Comparison of ENCODE assay signal across 1 cellular context in genomic region chr4:99563310-99564186, GRCh38.
TF ChIP-seq lines count a peak whose summit lies in the region.

TSS of gene TRMT10A (minus strand) at chr4:99564039. CDS start at chr4:99559338, 4,701 bp downstream.

TF ChIP-seq in HepG2, 621 proteins besides CTCF, POLR2A, EP300 and RAD21 (continued from another document and continues in another):
- 0 out of 4 replicates have a peak, but pooled peaks of 1 of the 2 experiments have one; percentile 9 for TF ChIP-seq NR2F1 (CRISPR knock-in tag; IDR thresholded peaks at IDR 0.05)
- TF ChIP-seq, protein P1, sequence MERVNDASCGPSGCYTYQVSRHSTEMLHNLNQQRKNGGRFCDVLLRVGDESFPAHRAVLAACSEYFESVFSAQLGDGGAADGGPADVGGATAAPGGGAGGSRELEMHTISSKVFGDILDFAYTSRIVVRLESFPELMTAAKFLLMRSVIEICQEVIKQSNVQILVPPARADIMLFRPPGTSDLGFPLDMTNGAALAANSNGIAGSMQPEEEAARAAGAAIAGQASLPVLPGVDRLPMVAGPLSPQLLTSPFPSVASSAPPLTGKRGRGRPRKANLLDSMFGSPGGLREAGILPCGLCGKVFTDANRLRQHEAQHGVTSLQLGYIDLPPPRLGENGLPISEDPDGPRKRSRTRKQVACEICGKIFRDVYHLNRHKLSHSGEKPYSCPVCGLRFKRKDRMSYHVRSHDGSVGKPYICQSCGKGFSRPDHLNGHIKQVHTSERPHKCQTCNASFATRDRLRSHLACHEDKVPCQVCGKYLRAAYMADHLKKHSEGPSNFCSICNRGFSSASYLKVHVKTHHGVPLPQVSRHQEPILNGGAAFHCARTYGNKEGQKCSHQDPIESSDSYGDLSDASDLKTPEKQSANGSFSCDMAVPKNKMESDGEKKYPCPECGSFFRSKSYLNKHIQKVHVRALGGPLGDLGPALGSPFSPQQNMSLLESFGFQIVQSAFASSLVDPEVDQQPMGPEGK (CRISPR knock-in tag; IDR thresholded peaks at IDR 0.05) = peak; percentile 38; the same call in 1 of the 2 replicates
- TF ChIP-seq ZNF232 (CRISPR knock-in tag; IDR thresholded peaks at IDR 0.05; ENCODE audit: borderline replicate concordance) = no peak
- no peak for TF ChIP-seq PTBP1 (IDR thresholded peaks at IDR 0.05; ENCODE audit: low read depth, low read length, poor library complexity, severe bottlenecking)
- peak; percentile 80; the same call in 1 of the 2 replicates for TF ChIP-seq MAZ (IDR thresholded peaks at IDR 0.05; ENCODE audit: borderline replicate concordance, low read depth, low read length)
- no peak for TF ChIP-seq MAZ (CRISPR knock-in tag; IDR thresholded peaks at IDR 0.05; ENCODE audit: low read depth)
- TF ChIP-seq ZSCAN25 (CRISPR knock-in tag; IDR thresholded peaks at IDR 0.05) = no peak
- no peak for TF ChIP-seq ZNF800 (CRISPR knock-in tag; IDR thresholded peaks at IDR 0.05)
- peak; percentile 59; the same call in 1 of the 2 replicates for TF ChIP-seq ZNF274 (CRISPR knock-in tag; IDR thresholded peaks at IDR 0.05)
- peak; percentile 95 for TF ChIP-seq SRF (IDR thresholded peaks at IDR 0.05; ENCODE audit: low read depth, low read length)
- TF ChIP-seq ISX (CRISPR knock-in tag; conservative IDR thresholded peaks at IDR 0.05) = no peak
- TF ChIP-seq DMTF1 (CRISPR knock-in tag; IDR thresholded peaks at IDR 0.05) = no peak
- peak; percentile 35; the same call in 1 of the 2 replicates for TF ChIP-seq RFXAP (CRISPR knock-in tag; IDR thresholded peaks at IDR 0.05; ENCODE audit: borderline replicate concordance)
- peak; percentile 77; the same call in 1 of the 2 replicates for TF ChIP-seq ZFP91 (CRISPR knock-in tag; IDR thresholded peaks at IDR 0.05; ENCODE audit: borderline replicate concordance)
- TF ChIP-seq, protein P2, sequence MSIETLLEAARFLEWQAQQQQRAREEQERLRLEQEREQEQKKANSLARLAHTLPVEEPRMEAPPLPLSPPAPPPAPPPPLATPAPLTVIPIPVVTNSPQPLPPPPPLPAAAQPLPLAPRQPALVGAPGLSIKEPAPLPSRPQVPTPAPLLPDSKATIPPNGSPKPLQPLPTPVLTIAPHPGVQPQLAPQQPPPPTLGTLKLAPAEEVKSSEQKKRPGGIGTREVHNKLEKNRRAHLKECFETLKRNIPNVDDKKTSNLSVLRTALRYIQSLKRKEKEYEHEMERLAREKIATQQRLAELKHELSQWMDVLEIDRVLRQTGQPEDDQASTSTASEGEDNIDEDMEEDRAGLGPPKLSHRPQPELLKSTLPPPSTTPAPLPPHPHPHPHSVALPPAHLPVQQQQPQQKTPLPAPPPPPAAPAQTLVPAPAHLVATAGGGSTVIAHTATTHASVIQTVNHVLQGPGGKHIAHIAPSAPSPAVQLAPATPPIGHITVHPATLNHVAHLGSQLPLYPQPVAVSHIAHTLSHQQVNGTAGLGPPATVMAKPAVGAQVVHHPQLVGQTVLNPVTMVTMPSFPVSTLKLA (IDR thresholded peaks at IDR 0.05) = peak; percentile 38; the same call in 1 of the 2 replicates
- TF ChIP-seq ZBTB40 (IDR thresholded peaks at IDR 0.05) = peak; percentile 50; the same call in 1 of the 2 replicates
- no peak for TF ChIP-seq ZBTB40 (CRISPR knock-in tag; IDR thresholded peaks at IDR 0.05)
- peak; percentile 63; the same call in 1 of the 3 replicates for TF ChIP-seq MXI1 (IDR thresholded peaks at IDR 0.05; ENCODE audit: borderline replicate concordance, low read depth, low read length)
- TF ChIP-seq FOXP1 (IDR thresholded peaks at IDR 0.05) = no peak
- TF ChIP-seq FOXP1 (CRISPR knock-in tag; IDR thresholded peaks at IDR 0.05) = no peak
- TF ChIP-seq MBD4 (IDR thresholded peaks at IDR 0.05; ENCODE audit: borderline replicate concordance, low read length) = no peak
- no peak for TF ChIP-seq ZNF337 (CRISPR knock-in tag; IDR thresholded peaks at IDR 0.05; ENCODE audit: borderline replicate concordance, low read depth)
- TF ChIP-seq SMAD1 (CRISPR knock-in tag; IDR thresholded peaks at IDR 0.05; ENCODE audit: borderline replicate concordance, low read depth) = no peak
- TF ChIP-seq, protein P3, sequence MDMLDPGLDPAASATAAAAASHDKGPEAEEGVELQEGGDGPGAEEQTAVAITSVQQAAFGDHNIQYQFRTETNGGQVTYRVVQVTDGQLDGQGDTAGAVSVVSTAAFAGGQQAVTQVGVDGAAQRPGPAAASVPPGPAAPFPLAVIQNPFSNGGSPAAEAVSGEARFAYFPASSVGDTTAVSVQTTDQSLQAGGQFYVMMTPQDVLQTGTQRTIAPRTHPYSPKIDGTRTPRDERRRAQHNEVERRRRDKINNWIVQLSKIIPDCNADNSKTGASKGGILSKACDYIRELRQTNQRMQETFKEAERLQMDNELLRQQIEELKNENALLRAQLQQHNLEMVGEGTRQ (IDR thresholded peaks at IDR 0.05; ENCODE audit: low read depth, low read length) = no peak
- TF ChIP-seq, protein P3 (CRISPR knock-in tag; IDR thresholded peaks at IDR 0.05; ENCODE audit: borderline replicate concordance) = peak; percentile 46; the same call in 1 of the 2 replicates
- no peak for TF ChIP-seq ZNF329 (CRISPR knock-in tag; IDR thresholded peaks at IDR 0.05; ENCODE audit: low read depth)
- peak; percentile 58; the same call in 1 of the 2 replicates for TF ChIP-seq ZGPAT (CRISPR knock-in tag; IDR thresholded peaks at IDR 0.05)
- TF ChIP-seq, protein P4, sequence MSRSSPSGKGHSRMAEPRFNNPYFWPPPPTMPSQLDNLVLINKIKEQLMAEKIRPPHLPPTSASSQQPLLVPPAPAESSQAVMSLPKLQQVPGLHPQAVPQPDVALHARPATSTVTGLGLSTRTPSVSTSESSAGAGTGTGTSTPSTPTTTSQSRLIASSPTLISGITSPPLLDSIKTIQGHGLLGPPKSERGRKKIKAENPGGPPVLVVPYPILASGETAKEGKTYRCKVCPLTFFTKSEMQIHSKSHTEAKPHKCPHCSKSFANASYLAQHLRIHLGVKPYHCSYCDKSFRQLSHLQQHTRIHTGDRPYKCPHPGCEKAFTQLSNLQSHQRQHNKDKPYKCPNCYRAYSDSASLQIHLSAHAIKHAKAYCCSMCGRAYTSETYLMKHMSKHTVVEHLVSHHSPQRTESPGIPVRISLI (CRISPR knock-in tag; IDR thresholded peaks at IDR 0.05; ENCODE audit: borderline replicate concordance) = no peak
- TF ChIP-seq NFRKB (IDR thresholded peaks at IDR 0.05) = no peak
- peak; percentile 98 for TF ChIP-seq NR2C2 (CRISPR knock-in tag; IDR thresholded peaks at IDR 0.05; ENCODE audit: borderline replicate concordance)
